In the genomic region with DNA sequence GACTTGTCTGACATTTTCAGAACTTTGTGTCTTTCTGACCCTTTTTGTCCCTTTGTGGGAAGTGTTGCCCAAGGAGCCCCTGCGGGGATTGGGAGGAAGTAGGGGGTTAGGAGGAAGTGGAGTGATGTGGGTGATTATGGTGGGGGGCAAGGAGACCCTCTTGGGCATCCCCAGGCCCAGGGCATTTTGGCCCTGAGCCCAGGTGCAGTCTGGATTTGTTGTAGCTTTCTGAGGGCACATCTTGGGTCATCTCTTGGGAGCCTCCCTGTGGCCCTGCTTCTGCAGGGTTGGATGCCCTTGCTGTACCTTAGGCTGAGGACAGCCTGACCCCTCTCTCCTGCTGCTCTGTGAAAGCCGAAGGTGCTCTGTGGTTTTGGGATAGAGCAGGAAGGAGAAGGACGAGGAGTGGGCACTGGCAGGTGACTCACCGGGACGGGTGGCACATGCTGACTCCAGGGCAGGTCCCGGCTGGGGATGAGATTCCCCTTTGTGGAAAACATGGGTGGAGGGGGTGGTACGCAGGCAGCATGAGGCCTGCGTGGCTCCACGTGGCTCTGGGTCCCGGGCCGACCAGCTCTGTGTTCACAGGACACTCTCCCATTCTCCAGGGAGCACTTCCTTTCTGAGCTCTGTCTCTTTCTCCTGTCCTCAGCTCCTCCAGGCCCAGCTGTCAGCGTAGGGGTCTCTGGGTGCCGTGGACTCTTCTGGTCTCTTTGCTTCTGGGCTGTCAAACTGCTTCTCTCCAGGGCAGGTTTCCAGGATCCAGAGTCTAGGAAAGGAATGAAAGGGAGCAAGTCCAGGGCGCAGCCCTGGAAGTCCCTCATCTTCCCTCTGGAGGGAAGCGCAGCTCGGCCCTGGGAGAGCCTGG, we compare ENCODE assay signal across 9 cellular contexts. TPM values are rescaled to one million over a fixed set of nuclear protein-coding genes. Genes with fewer than 3 reads are reported as not detected.
DNase-seq lines count a peak whose midpoint lies in the region; ATAC-seq and TF ChIP-seq lines count a peak whose summit lies in the region.
"Had no signal": no experiment of that assay in that cellular context is flagged by ENCODE, and none has a peak within 500 bp of the region (broad histone marks: within the 10 kb centered on the region; RNA-seq: fewer than 3 reads in every experiment).

No MANE protein-coding gene starts in this region.

- H3K27ac Mint-ChIP-seq in natural killer cell treated with Interleukin-12 subunit alpha and Interleukin-12 subunit beta and Interleukin-15 and Interleukin-18, amount 100 ng/mL, for 72 hours, result peak overlapping the region; percentile 59 to 73
- H3K27ac Mint-ChIP-seq in natural killer cell, result peak overlapping the region in 1 of 2 donors; percentile 76
- H3K27ac Mint-ChIP-seq in chondrocyte (ENCODE audit: unreplicated experiment), result peak overlapping the region; percentile 90
- H3K27ac Mint-ChIP-seq in nephron progenitor cell, result peak overlapping the region; percentile 84

- peaks cover 41 to 43% of the 10 kb centered on the region in 2 donors for H3K27me3 Mint-ChIP-seq in natural killer cell treated with Interleukin-12 subunit alpha and Interleukin-12 subunit beta and Interleukin-15 and Interleukin-18, amount 100 ng/mL, for 72 hours
- H3K27me3 Mint-ChIP-seq in natural killer cell (ENCODE audit: low read depth in 2 of 2) (peaks cover 45 to 65% of the 10 kb centered on the region in 2 donors), chondrocyte (ENCODE audit: low read depth) (no peaks in the 10 kb centered on the region), nephron progenitor cell (ENCODE audit: low read depth, poor library complexity) (peaks cover 3% of the 10 kb centered on the region)

- H3K9me3 Mint-ChIP-seq in natural killer cell treated with Interleukin-12 subunit alpha and Interleukin-12 subunit beta and Interleukin-15 and Interleukin-18, amount 100 ng/mL, for 72 hours, result no peaks in the 10 kb centered on the region
- no peaks in the 10 kb centered on the region for H3K9me3 Mint-ChIP-seq in natural killer cell
- no peaks in the 10 kb centered on the region for H3K9me3 Mint-ChIP-seq in chondrocyte (ENCODE audit: low read depth)
- no peaks in the 10 kb centered on the region for H3K9me3 Mint-ChIP-seq in nephron progenitor cell
- H3K9me3 Mint-ChIP-seq: activated T-helper 1 cell treated with anti-CD3 and anti-CD28 coated beads, Interleukin-12 subunit alpha, Interleukin-12 subunit beta, Interleukin-2, Interleukin-4 antibody, amounts not matched to agents 30 ng/mL and 10 ng/mL and 1 ng/mL, durations not matched to agents 14 hours and 24 hours and 36 hours had no signal

- in situ Hi-C loops in KBM-7 (cut with MboI; ENCODE audit: low pct_unique_long_range_greater_than_20kb, low sequenced_read_pairs), result no loop called here

- no peaks in the 10 kb centered on the region for H3K36me3 Mint-ChIP-seq in natural killer cell treated with Interleukin-12 subunit alpha and Interleukin-12 subunit beta and Interleukin-15 and Interleukin-18, amount 100 ng/mL, for 72 hours
- H3K36me3 Mint-ChIP-seq in natural killer cell (no peaks in the 10 kb centered on the region), chondrocyte (ENCODE audit: low read depth) (peaks cover 8% of the 10 kb centered on the region), nephron progenitor cell (ENCODE audit: low read depth) (peaks cover 35% of the 10 kb centered on the region)

- no peak for ATAC-seq in natural killer cell treated with Interleukin-12 subunit alpha and Interleukin-12 subunit beta and Interleukin-15 and Interleukin-18, amount 100 ng/mL, for 72 hours
- ATAC-seq in natural killer cell (no peak), GM19023 (IDR thresholded peaks at IDR 0.05; ENCODE audit: unreplicated experiment) (no peak)

- TF ChIP-seq CTCF in natural killer cell (IDR thresholded peaks at IDR 0.05) (no peak), chondrocyte (IDR thresholded peaks at IDR 0.05) (no peak), nephron progenitor cell (IDR thresholded peaks at IDR 0.05) (no peak)

- H3K4me3 Mint-ChIP-seq in natural killer cell treated with Interleukin-12 subunit alpha and Interleukin-12 subunit beta and Interleukin-15 and Interleukin-18, amount 100 ng/mL, for 72 hours, result peak overlapping the region; percentile 54
- H3K4me3 Mint-ChIP-seq in natural killer cell, result no peak overlapping the region
- peak overlapping the region; percentile 32 for H3K4me3 Mint-ChIP-seq in chondrocyte (ENCODE audit: unreplicated experiment)
- no peak overlapping the region for H3K4me3 Mint-ChIP-seq in nephron progenitor cell

- no peak for DNase-seq in natural killer cell treated with Interleukin-12 subunit alpha and Interleukin-12 subunit beta and Interleukin-15 and Interleukin-18, amount 100 ng/mL, for 72 hours (ENCODE audit: low spot score)
- DNase-seq in natural killer cell (no peak), chondrocyte (ENCODE audit: low spot score) (peak; percentile 71), nephron progenitor cell (no peak), Kasumi-1 (lab: John Stamatoyannopoulos, UW) (no peak), KBM-7 (no peak)
- no peak for DNase-seq in activated CD8-positive, alpha-beta memory T cell treated with anti-CD3 and anti-CD28 coated beads, Interleukin-2, amount 50 U/mL, for 48 hours

- intact Hi-C loops in natural killer cell (cut with micrococcal nuclease), result no loop called here

- H3K4me1 Mint-ChIP-seq in natural killer cell treated with Interleukin-12 subunit alpha and Interleukin-12 subunit beta and Interleukin-15 and Interleukin-18, amount 100 ng/mL, for 72 hours (ENCODE audit: low read depth in 2 of 2), result peaks cover 22 to 30% of the 10 kb centered on the region in 2 donors
- peaks cover 11 to 22% of the 10 kb centered on the region in 2 donors for H3K4me1 Mint-ChIP-seq in natural killer cell
- H3K4me1 Mint-ChIP-seq in chondrocyte (ENCODE audit: low read depth), result peaks cover 71% of the 10 kb centered on the region
- H3K4me1 Mint-ChIP-seq in nephron progenitor cell, result peaks cover 73% of the 10 kb centered on the region

RNA-seq across cellular contexts. Expression of gene CD276, which starts 11.8 kb away (rescaled TPM):
- total RNA-seq in natural killer cell treated with Interleukin-12 subunit alpha and Interleukin-12 subunit beta and Interleukin-15 and Interleukin-18, amount 100 ng/mL, for 72 hours, result 1 to 10 TPM in 1 of 2 donors, under 1 TPM in 1; 0.90 to 2.0 TPM
- total RNA-seq in natural killer cell (not detected), chondrocyte (157 to 196 TPM (median 192 TPM) in 3 replicates)

RNA-seq across cellular contexts. Expression of gene INSYN1, which starts 57.1 kb away (rescaled TPM):
- not detected for total RNA-seq in natural killer cell treated with Interleukin-12 subunit alpha and Interleukin-12 subunit beta and Interleukin-15 and Interleukin-18, amount 100 ng/mL, for 72 hours
- total RNA-seq in natural killer cell (not detected), chondrocyte (9.9 to 24.9 TPM (median 23.0 TPM) in 3 replicates)
- total RNA-seq: activated T-helper 1 cell treated with anti-CD3 and anti-CD28 coated beads, Interleukin-12 subunit alpha, Interleukin-12 subunit beta, Interleukin-2, Interleukin-4 antibody, amounts not matched to agents 30 ng/mL and 10 ng/mL and 1 ng/mL, durations not matched to agents 14 hours and 24 hours and 36 hours had no signal

Comparison
In these comparisons a context has a peak if more than half of its experiments do, and no peak if none do; other contexts are left out.
1. H3K4me3 Mint-ChIP-seq: peak in natural killer cell treated with Interleukin-12 subunit alpha and Interleukin-12 subunit beta and Interleukin-15 and Interleukin-18, amount 100 ng/mL, for 72 hours (single experiment) and chondrocyte (single experiment); none in natural killer cell (single experiment) and nephron progenitor cell (single experiment).
2. RNA of gene CD276, which starts 11.8 kb away (total RNA-seq): 157 to 196 TPM in chondrocyte; 0.90 to 2.0 TPM in natural killer cell treated with Interleukin-12 subunit alpha and Interleukin-12 subunit beta and Interleukin-15 and Interleukin-18, amount 100 ng/mL, for 72 hours and not detected in natural killer cell; every median in the first group is over 10 times any median in the second.
3. RNA of gene INSYN1, which starts 57.1 kb away (total RNA-seq): 9.9 to 24.9 TPM in chondrocyte; not detected in natural killer cell treated with Interleukin-12 subunit alpha and Interleukin-12 subunit beta and Interleukin-15 and Interleukin-18, amount 100 ng/mL, for 72 hours and not detected in natural killer cell; every median in the first group is over 10 times any median in the second.